1 cellular context compared by ENCODE assay signal in the genomic region with DNA sequence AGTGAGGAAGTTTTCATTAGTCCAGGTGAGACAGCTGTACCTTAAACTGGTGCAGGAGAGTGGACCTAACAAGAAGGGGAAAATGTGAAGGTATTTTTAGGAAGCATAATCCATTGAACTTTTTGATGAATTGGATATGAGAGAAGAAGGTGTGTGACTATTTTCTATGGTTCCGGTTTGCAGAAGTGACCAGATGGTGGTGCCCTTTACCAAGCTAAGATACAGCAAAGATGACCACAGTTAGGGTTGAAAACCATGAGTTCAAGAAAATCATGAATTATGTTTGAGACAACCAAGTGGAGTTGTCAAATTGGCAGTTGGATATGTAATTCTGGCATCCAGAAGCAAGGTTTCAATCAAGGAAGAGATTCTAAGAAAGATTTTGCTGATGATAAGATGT.
TF ChIP-seq lines count a peak whose summit lies in the region.

No MANE protein-coding gene starts in this region.

TF ChIP-seq in H1, 55 proteins besides CTCF, POLR2A, EP300 and RAD21:
- no peak for TF ChIP-seq CBX8 (IDR thresholded peaks at IDR 0.05; ENCODE audit: borderline replicate concordance, low read depth, low read length)
- TF ChIP-seq RFX5 (IDR thresholded peaks at IDR 0.05; ENCODE audit: borderline replicate concordance, low read depth, low read length) = no peak
- TF ChIP-seq, protein P1, sequence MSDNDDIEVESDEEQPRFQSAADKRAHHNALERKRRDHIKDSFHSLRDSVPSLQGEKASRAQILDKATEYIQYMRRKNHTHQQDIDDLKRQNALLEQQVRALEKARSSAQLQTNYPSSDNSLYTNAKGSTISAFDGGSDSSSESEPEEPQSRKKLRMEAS (IDR thresholded peaks at IDR 0.05) = no peak
- no peak for TF ChIP-seq KDM4A (IDR thresholded peaks at IDR 0.05; ENCODE audit: low read depth, low read length, severe bottlenecking)
- no peak for TF ChIP-seq CEBPB (IDR thresholded peaks at IDR 0.05; ENCODE audit: low read depth, low read length)
